In the genomic region with DNA sequence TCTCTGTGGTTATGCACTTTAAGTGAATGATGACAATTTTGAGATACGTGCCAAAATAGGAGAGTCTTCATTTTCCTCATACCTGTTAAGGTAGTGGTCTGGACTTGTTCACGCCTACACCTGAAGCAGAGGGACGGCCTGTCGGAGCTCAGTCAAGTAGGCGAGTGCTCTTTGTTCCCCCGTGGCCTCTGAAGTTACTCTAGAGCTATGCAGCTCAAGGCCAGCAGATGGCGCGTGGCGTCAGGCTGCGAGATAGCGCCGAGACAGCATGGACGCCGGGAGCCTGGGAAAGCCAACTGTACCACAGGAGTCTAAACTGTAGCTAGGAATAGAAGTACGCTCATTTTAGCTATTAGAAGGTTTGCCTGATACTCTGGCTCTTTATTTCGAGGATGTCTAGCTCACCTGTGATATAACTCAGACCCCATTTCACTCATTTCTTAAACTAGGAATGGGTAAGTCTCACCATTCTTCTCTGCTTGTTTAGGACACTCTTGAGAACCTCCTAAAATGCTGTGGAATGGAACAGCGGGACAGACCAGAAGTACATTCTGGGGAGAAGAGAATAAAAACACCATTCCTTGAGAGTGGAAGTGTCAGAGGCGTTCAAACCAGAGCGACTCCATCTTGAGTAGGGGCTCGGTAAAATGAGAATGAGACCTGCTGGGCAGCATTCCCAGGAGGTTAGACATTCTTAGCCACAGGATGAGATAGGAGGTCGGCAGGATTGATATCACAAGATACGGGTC, we compare ENCODE assay signal across 8 cellular contexts.
DNase-seq lines count a peak whose midpoint lies in the region; ATAC-seq and TF ChIP-seq lines count a peak whose summit lies in the region.

No MANE protein-coding gene starts in this region.

- no peaks in the 10 kb centered on the region for H3K9me3 ChIP-seq in gastroesophageal sphincter

- H3K27me3 ChIP-seq in gastroesophageal sphincter: peaks cover 12% of the 10 kb centered on the region

- H3K27ac Mint-ChIP-seq in osteocyte (ENCODE audit: unreplicated experiment) (peak overlapping the region; percentile 59), type B pancreatic cell (peak overlapping the region; percentile 65)

- CTCF ChIA-PET in RWPE1 (lab: Yijun Ruan, JAX): interaction anchor here (0.6 to 1.3 kb wide), 23 partner anchors 9 to 680 kb away, joined by 3 to 6 read pairs (median 3); no protein-coding TSS in a partner anchor

- ATAC-seq in GM21528 (IDR thresholded peaks at IDR 0.05; ENCODE audit: low FRiP score, unreplicated experiment): peak; percentile 98
- ATAC-seq in gastroesophageal sphincter: peak; percentile 85

- no peaks in the 10 kb centered on the region for H3K4me1 ChIP-seq in gastroesophageal sphincter

- no peak overlapping the region for H3K4me3 Mint-ChIP-seq in osteocyte (ENCODE audit: unreplicated experiment)
- peak overlapping the region; percentile 63 for H3K4me3 Mint-ChIP-seq in type B pancreatic cell

- WGBS in gastroesophageal sphincter (ENCODE audit: low coverage in 1 of 2), 2 donors: 29 to 34% methylated on average over 19 to 20 of the region's 22 CpGs

- H3K27ac ChIP-seq in RWPE1: no peak overlapping the region
- H3K27ac ChIP-seq in gastroesophageal sphincter: no peak overlapping the region

- no peaks in the 10 kb centered on the region for H3K9me3 Mint-ChIP-seq in osteocyte (ENCODE audit: unreplicated experiment)
- H3K9me3 Mint-ChIP-seq in type B pancreatic cell: peaks cover 12% of the 10 kb centered on the region

- no peaks in the 10 kb centered on the region for H3K27me3 Mint-ChIP-seq in osteocyte (ENCODE audit: unreplicated experiment)
- H3K27me3 Mint-ChIP-seq in type B pancreatic cell: peaks cover 12% of the 10 kb centered on the region

- TF ChIP-seq CTCF in RWPE1 (conservative IDR thresholded peaks at IDR 0.05; ENCODE audit: low read depth) (peak; percentile 97), gastroesophageal sphincter (IDR thresholded peaks at IDR 0.05) (peak; percentile 82 to 95 (median 88)), osteocyte (IDR thresholded peaks at IDR 0.05) (peak; percentile 97), type B pancreatic cell (conservative IDR thresholded peaks at IDR 0.05) (peak; percentile 95)

- no peak overlapping the region for H3K4me3 ChIP-seq in Jurkat, Clone E6-1 (ENCODE audit: low read length)
- no peak overlapping the region for H3K4me3 ChIP-seq in gastroesophageal sphincter

- peak; percentile 92 for DNase-seq in Daoy (ENCODE audit: low read depth)
- DNase-seq in Jurkat, Clone E6-1 (ENCODE audit: low read depth, low spot score): peak; percentile 60
- peak; percentile 85 for DNase-seq in RWPE1 (ENCODE audit: low spot score)
- DNase-seq in activated effector memory CD4-positive, alpha-beta T cell treated with Interleukin-2 at 50 U/mL for 16 hours: peak; percentile 10
- peak; percentile 91 for DNase-seq in osteocyte (ENCODE audit: extremely low spot score, unreplicated experiment)
- DNase-seq in type B pancreatic cell (ENCODE audit: extremely low spot score, unreplicated experiment): peak; percentile 84

- H3K36me3 Mint-ChIP-seq in osteocyte (ENCODE audit: unreplicated experiment) (no peaks in the 10 kb centered on the region), type B pancreatic cell (peaks cover 12% of the 10 kb centered on the region)

- H3K4me1 Mint-ChIP-seq in osteocyte (ENCODE audit: unreplicated experiment): peaks cover 26% of the 10 kb centered on the region
- peaks cover 11% of the 10 kb centered on the region for H3K4me1 Mint-ChIP-seq in type B pancreatic cell (ENCODE audit: unreplicated experiment)

- TF ChIP-seq POLR2A in gastroesophageal sphincter (IDR thresholded peaks at IDR 0.05): no peak

- no peak for TF ChIP-seq EP300 in gastroesophageal sphincter (IDR thresholded peaks at IDR 0.05)

- POLR2A ChIA-PET in RWPE1 (lab: Yijun Ruan, JAX; ENCODE audit: low non-redundant PET): no interaction called here

- H3K36me3 ChIP-seq in gastroesophageal sphincter: no peaks in the 10 kb centered on the region

Comparison
In these comparisons a context has a peak if more than half of its experiments do, and no peak if none do; other contexts are left out.
1. DNase-seq: peak in every context shown above with its lines; median percentile 92 in Daoy; 91 in osteocyte; 85 in RWPE1; 84 in type B pancreatic cell; 60 in Jurkat, Clone E6-1; 10 in activated effector memory CD4-positive, alpha-beta T cell treated with Interleukin-2 at 50 U/mL for 16 hours.